ENCODE assay signal across 1 cellular context in the genomic region with DNA sequence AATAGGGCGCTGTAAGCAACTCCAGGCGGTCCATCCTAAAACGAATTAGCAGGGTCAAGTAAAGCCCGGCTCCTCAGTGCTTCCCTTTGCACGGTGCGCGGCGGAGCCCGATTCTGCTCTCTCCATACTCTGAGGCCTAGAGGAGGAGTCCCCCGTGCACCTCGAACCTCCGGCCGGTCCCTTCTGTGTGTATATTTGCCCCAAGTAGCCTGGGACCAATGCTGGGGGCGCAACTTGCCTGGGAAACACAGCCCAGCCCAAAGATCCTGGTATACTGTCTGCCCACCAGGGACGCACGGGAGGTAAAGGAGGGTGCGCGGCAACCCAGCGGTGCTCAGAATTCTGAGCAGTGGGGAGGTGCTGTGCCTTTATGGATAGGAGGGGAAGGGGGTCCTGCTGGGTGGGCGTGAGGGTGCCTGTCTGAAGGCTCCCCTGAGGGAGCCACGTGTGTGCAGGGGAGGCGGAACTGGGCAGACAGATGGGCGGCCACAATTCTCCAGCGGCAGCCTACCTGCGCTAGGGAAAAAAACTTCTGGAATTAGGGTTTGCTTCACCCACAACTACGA.
TF ChIP-seq lines count a peak whose summit lies in the region.

No MANE protein-coding gene starts in this region.

TF ChIP-seq in SK-N-SH treated with all-trans-retinoic acid at 6 μM for 48 hours, 23 proteins besides CTCF, POLR2A, EP300 and RAD21 (continued from another document):
- no peak for TF ChIP-seq BACH2 (CRISPR knock-in tag; IDR thresholded peaks at IDR 0.05; ENCODE audit: borderline replicate concordance)
- TF ChIP-seq PPARA (CRISPR knock-in tag; IDR thresholded peaks at IDR 0.05; ENCODE audit: borderline replicate concordance) = no peak
- no peak for TF ChIP-seq CSDC2 (CRISPR knock-in tag; IDR thresholded peaks at IDR 0.05)
